ENCODE assay signal across 7 cellular contexts in genomic region chr6:83550482-83550881, GRCh38. TPM values are rescaled to one million over a fixed set of nuclear protein-coding genes. Genes with fewer than 3 reads are reported as not detected.
"Had no signal": no experiment of that assay in that cellular context is flagged by ENCODE, and none has a peak within 500 bp of the region (broad histone marks: within the 10 kb centered on the region; RNA-seq: fewer than 3 reads in every experiment).

No MANE protein-coding gene starts in this region.

RNA-seq across cellular contexts. Expression of gene PRSS35, which starts 38.1 kb away (rescaled TPM):
- total RNA-seq: activated B cell treated with CpG ODN at 0.5 μM for 24 hours; activated CD8-positive, alpha-beta T cell treated with anti-CD3 and anti-CD28 coated beads for 36 hours; activated T-cell treated with anti-CD3 and anti-CD28 coated beads, Interleukin-2, amount 50 U/mL, for 4 hours; activated T-helper 17 cell treated with anti-CD3 and anti-CD28 coated beads, Interleukin-2, amount 50 U/mL, for 72 hours; bronchial epithelial cell; dermis blood vessel endothelial cell; foreskin keratinocyte had no signal
- polyA plus RNA-seq: foreskin keratinocyte had no signal
